ENCODE assay signal across 1 cellular context in the genomic region with DNA sequence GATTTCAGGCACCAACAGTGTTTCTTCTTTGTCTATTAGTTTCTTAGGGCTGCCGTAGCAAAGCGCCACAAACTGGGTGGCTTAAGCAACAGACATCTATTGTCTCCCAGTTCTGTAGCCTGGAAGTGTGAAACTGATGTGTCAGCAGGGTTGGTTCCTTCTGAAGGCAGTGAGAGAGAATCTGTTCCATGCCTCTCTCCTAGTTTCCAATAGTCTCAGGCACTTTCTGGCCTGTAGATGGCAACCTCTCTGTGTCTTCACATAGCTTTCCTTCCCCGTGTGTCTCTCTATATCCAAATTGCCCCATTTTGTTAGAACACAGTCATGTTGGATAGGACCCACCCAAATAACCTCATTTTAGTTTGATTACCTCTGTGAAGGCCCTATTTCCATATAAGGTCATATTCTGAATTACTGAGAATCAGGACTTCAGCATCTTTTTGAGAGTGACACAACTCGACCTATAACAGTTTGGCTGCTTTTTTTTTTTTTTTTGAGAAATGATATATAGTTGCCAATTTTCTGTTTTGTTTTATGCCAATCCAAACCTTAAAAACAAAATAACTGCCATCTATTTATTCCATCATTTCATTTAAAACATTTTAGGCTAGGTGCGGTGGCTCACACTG.
TF ChIP-seq lines count a peak whose summit lies in the region.

No MANE protein-coding gene starts in this region.

TF ChIP-seq in liver, 16 proteins besides CTCF, POLR2A, EP300 and RAD21 (continued from another document):
- no peak for TF ChIP-seq REST (IDR thresholded peaks at IDR 0.05)
- no peak for TF ChIP-seq ATF3 (IDR thresholded peaks at IDR 0.05)
- TF ChIP-seq FOXA2 (IDR thresholded peaks at IDR 0.05): no peak
- TF ChIP-seq TAF1 (conservative IDR thresholded peaks at IDR 0.05): no peak
- no peak for TF ChIP-seq EGR1 (IDR thresholded peaks at IDR 0.05; ENCODE audit: low read depth in 2 of 2)
- TF ChIP-seq, protein P1, sequence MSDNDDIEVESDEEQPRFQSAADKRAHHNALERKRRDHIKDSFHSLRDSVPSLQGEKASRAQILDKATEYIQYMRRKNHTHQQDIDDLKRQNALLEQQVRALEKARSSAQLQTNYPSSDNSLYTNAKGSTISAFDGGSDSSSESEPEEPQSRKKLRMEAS (IDR thresholded peaks at IDR 0.05): no peak
- TF ChIP-seq JUND (IDR thresholded peaks at IDR 0.05): no peak
- TF ChIP-seq HNF4G (IDR thresholded peaks at IDR 0.05): no peak
- TF ChIP-seq SP1 (IDR thresholded peaks at IDR 0.05): no peak
- TF ChIP-seq GABPA (IDR thresholded peaks at IDR 0.05 in 1 of 2, conservative IDR thresholded peaks at IDR 0.05 in 1 of 2): no peak
- TF ChIP-seq FOXA1 (IDR thresholded peaks at IDR 0.05): no peak
- TF ChIP-seq ZBTB33 (IDR thresholded peaks at IDR 0.05): no peak
- TF ChIP-seq RXRA (IDR thresholded peaks at IDR 0.05): no peak
